ENCODE assay signal across 20 cellular contexts in genomic region chr10:104417629-104418292, GRCh38.
DNase-seq lines count a peak whose midpoint lies in the region; ATAC-seq and TF ChIP-seq lines count a peak whose summit lies in the region.
"Had no signal": no experiment of that assay in that cellular context is flagged by ENCODE, and none has a peak within 500 bp of the region (broad histone marks: within the 10 kb centered on the region; RNA-seq: fewer than 3 reads in every experiment).

No MANE protein-coding gene starts in this region.

- H3K9me3 Mint-ChIP-seq in activated T-helper 1 cell treated with anti-CD3 and anti-CD28 coated beads, Interleukin-12 subunit alpha, Interleukin-12 subunit beta, Interleukin-2, Interleukin-4 antibody, amounts not matched to agents 30 ng/mL and 10 ng/mL and 1 ng/mL, durations not matched to agents 14 hours and 24 hours and 36 hours, result no peaks in the 10 kb centered on the region
- H3K9me3 Mint-ChIP-seq in glutamatergic neuron (ENCODE audit: unreplicated experiment), result peaks cover 3% of the 10 kb centered on the region
- H3K9me3 Mint-ChIP-seq: mesothelial cell of epicardium had no signal

- no peaks in the 10 kb centered on the region for H3K27me3 ChIP-seq in neutrophil

- H3K4me3 ChIP-seq in fibroblast of pulmonary artery (replicated peaks; ENCODE audit: low read depth, low read length) (no peak overlapping the region), neutrophil (ENCODE audit: low read depth in 1 of 2, low read length in 1 of 2) (peak overlapping the region; percentile 6 to 35)
- H3K4me3 ChIP-seq: SK-N-MC had no signal

- H3K27me3 Mint-ChIP-seq in activated T-helper 1 cell treated with anti-CD3 and anti-CD28 coated beads, Interleukin-12 subunit alpha, Interleukin-12 subunit beta, Interleukin-2, Interleukin-4 antibody, amounts not matched to agents 30 ng/mL and 10 ng/mL and 1 ng/mL, durations not matched to agents 14 hours and 24 hours and 36 hours (ENCODE audit: insufficient read depth), result no peaks in the 10 kb centered on the region
- no peaks in the 10 kb centered on the region for H3K27me3 Mint-ChIP-seq in glutamatergic neuron (ENCODE audit: unreplicated experiment)
- H3K27me3 Mint-ChIP-seq: brain had no signal

- no peaks in the 10 kb centered on the region for H3K4me1 Mint-ChIP-seq in activated T-helper 1 cell treated with anti-CD3 and anti-CD28 coated beads, Interleukin-12 subunit alpha, Interleukin-12 subunit beta, Interleukin-2, Interleukin-4 antibody, amounts not matched to agents 30 ng/mL and 10 ng/mL and 1 ng/mL, durations not matched to agents 14 hours and 24 hours and 36 hours (ENCODE audit: low read depth)
- no peaks in the 10 kb centered on the region for H3K4me1 Mint-ChIP-seq in glutamatergic neuron (ENCODE audit: low read depth, unreplicated experiment)
- H3K4me1 Mint-ChIP-seq: mesothelial cell of epicardium had no signal

- H3K9me3 ChIP-seq in neutrophil, result no peaks in the 10 kb centered on the region

- H3K27ac Mint-ChIP-seq in activated T-helper 1 cell treated with anti-CD3 and anti-CD28 coated beads, Interleukin-12 subunit alpha, Interleukin-12 subunit beta, Interleukin-2, Interleukin-4 antibody, amounts not matched to agents 30 ng/mL and 10 ng/mL and 1 ng/mL, durations not matched to agents 14 hours and 24 hours and 36 hours, result no peak overlapping the region
- H3K27ac Mint-ChIP-seq in glutamatergic neuron (ENCODE audit: unreplicated experiment), result no peak overlapping the region
- H3K27ac Mint-ChIP-seq: mesothelial cell of epicardium had no signal

- DNase-seq in NOMO-1 treated with dmso at 0.1 percent for 144 hours (lab: John Stamatoyannopoulos, UW; ENCODE audit: unreplicated experiment) (peak; percentile 54), fibroblast of pulmonary artery (ENCODE audit: low read depth) (peak; percentile 13), glutamatergic neuron (no peak)
- no peak for DNase-seq in activated T-helper 1 cell treated with anti-CD3 and anti-CD28 coated beads, Interleukin-12 subunit alpha, Interleukin-12 subunit beta, Interleukin-2, Interleukin-4 antibody, amounts not matched to agents 30 ng/mL and 10 ng/mL and 1 ng/mL, durations not matched to agents 14 hours and 24 hours and 36 hours (ENCODE audit: low spot score)
- no peak for DNase-seq in stimulated activated CD4-positive, alpha-beta T cell treated with anti-CD3 and anti-CD28 coated beads, Interleukin-1b, Interleukin-23, amount 100 ng/mL, for 48 hours
- DNase-seq: activated CD4-positive, alpha-beta T cell treated with anti-CD3 and anti-CD28 coated beads for 48 hours; activated CD8-positive, alpha-beta memory T cell treated with anti-CD3 and anti-CD28 coated beads, Interleukin-2, amount 50 U/mL, for 48 hours; activated naive CD4-positive, alpha-beta T cell treated with Interleukin-2 at 50 U/mL for 16 hours; Calu3; cortex of kidney; NCI-H187 treated with DMSO at 0.1 percent for 48 hours; NCI-H446; PC-3; stimulated activated CD4-positive, alpha-beta T cell treated with anti-CD3 and anti-CD28 coated beads, Interleukin-4, amount 100 ng/mL, for 24 hours had no signal

- H3K4me3 Mint-ChIP-seq in activated T-helper 1 cell treated with anti-CD3 and anti-CD28 coated beads, Interleukin-12 subunit alpha, Interleukin-12 subunit beta, Interleukin-2, Interleukin-4 antibody, amounts not matched to agents 30 ng/mL and 10 ng/mL and 1 ng/mL, durations not matched to agents 14 hours and 24 hours and 36 hours, result no peak overlapping the region
- H3K4me3 Mint-ChIP-seq in glutamatergic neuron (ENCODE audit: unreplicated experiment), result no peak overlapping the region
- H3K4me3 Mint-ChIP-seq: brain, mesothelial cell of epicardium had no signal

- H3K36me3 Mint-ChIP-seq in activated T-helper 1 cell treated with anti-CD3 and anti-CD28 coated beads, Interleukin-12 subunit alpha, Interleukin-12 subunit beta, Interleukin-2, Interleukin-4 antibody, amounts not matched to agents 30 ng/mL and 10 ng/mL and 1 ng/mL, durations not matched to agents 14 hours and 24 hours and 36 hours (ENCODE audit: low read depth), result no peaks in the 10 kb centered on the region
- H3K36me3 Mint-ChIP-seq in glutamatergic neuron (ENCODE audit: unreplicated experiment), result no peaks in the 10 kb centered on the region
- H3K36me3 Mint-ChIP-seq: brain, mesothelial cell of epicardium had no signal

- no peaks in the 10 kb centered on the region for H3K36me3 ChIP-seq in neutrophil

- H3K4me1 ChIP-seq in neutrophil (ENCODE audit: control insufficient read depth in 1 of 2, insufficient read depth in 1 of 2, low read depth in 1 of 2, low read length in 1 of 2), result peaks cover 47 to 55% of the 10 kb centered on the region in 2 experiments

- intact Hi-C loops in activated T-helper 1 cell treated with anti-CD3 and anti-CD28 coated beads, Interleukin-12 subunit alpha, Interleukin-12 subunit beta, Interleukin-2, Interleukin-4 antibody, amounts not matched to agents 30 ng/mL and 10 ng/mL and 1 ng/mL, durations not matched to agents 14 hours and 24 hours and 36 hours (cut with micrococcal nuclease), result no loop called here

- ATAC-seq in GM18511 (IDR thresholded peaks at IDR 0.05; ENCODE audit: unreplicated experiment), result peak; percentile 63
- ATAC-seq in HG03378 (IDR thresholded peaks at IDR 0.05; ENCODE audit: unreplicated experiment), result no peak
- ATAC-seq: PC-3 had no signal

- TF ChIP-seq CTCF in fibroblast of pulmonary artery (IDR thresholded peaks at IDR 0.05; ENCODE audit: low read length, missing control alignments) (no peak), neutrophil (IDR thresholded peaks at IDR 0.05) (no peak), glutamatergic neuron (IDR thresholded peaks at IDR 0.05; ENCODE audit: partially characterized antibody, unreplicated experiment) (no peak)

- peak overlapping the region; percentile 94 for H3K27ac ChIP-seq in neutrophil
- H3K27ac ChIP-seq: SK-N-MC had no signal

Comparison
In these comparisons a context has a peak if more than half of its experiments do, and no peak if none do; other contexts are left out.
1. DNase-seq: peak in NOMO-1 treated with dmso at 0.1 percent for 144 hours (single experiment) and fibroblast of pulmonary artery (single experiment); none in activated T-helper 1 cell treated with anti-CD3 and anti-CD28 coated beads, Interleukin-12 subunit alpha, Interleukin-12 subunit beta, Interleukin-2, Interleukin-4 antibody, amounts not matched to agents 30 ng/mL and 10 ng/mL and 1 ng/mL, durations not matched to agents 14 hours and 24 hours and 36 hours (single experiment), glutamatergic neuron (single experiment) and stimulated activated CD4-positive, alpha-beta T cell treated with anti-CD3 and anti-CD28 coated beads, Interleukin-1b, Interleukin-23, amount 100 ng/mL, for 48 hours (single experiment).